ENCODE assay signal across 15 cellular contexts in genomic region chr4:1471443-1472147, GRCh38.
DNase-seq lines count a peak whose midpoint lies in the region; ATAC-seq and TF ChIP-seq lines count a peak whose summit lies in the region.
"Had no signal": no experiment of that assay in that cellular context is flagged by ENCODE, and none has a peak within 500 bp of the region (broad histone marks: within the 10 kb centered on the region; RNA-seq: fewer than 3 reads in every experiment).

No MANE protein-coding gene starts in this region.

- no peak overlapping the region for H3K4ac ChIP-seq in neuronal stem cell (ENCODE audit: low read length)

- H3K27me3 Mint-ChIP-seq in activated B cell treated with CpG ODN at 0.5 μM for 24 hours: peaks cover 15% of the 10 kb centered on the region

- TF ChIP-seq CTCF in HCT116 (IDR thresholded peaks at IDR 0.05 in 2 of 3, conservative IDR thresholded peaks at IDR 0.05 in 1 of 3; ENCODE audit: borderline replicate concordance in 1 of 3, insufficient read depth in 1 of 3, low read depth in 2 of 3, low read length in 2 of 3) (no peak), activated B cell treated with CpG ODN at 0.5 μM for 24 hours (IDR thresholded peaks at IDR 0.05) (no peak)

- H3K4me3 ChIP-seq in HCT116 (replicated peaks in 1 of 2; ENCODE audit: low read depth in 1 of 2, low read length in 2 of 2) (no peak overlapping the region), neuronal stem cell (ENCODE audit: low read length in 2 of 2) (peak overlapping the region in 1 of 2 donors; percentile 36)

- H3K4me2 ChIP-seq in HCT116 (ENCODE audit: low read length) (no peak overlapping the region), neuronal stem cell (ENCODE audit: insufficient read depth, low read length, poor library complexity, severe bottlenecking) (no peak overlapping the region)

- H3K4me3 Mint-ChIP-seq in activated B cell treated with CpG ODN at 0.5 μM for 24 hours: no peak overlapping the region
- H3K4me3 Mint-ChIP-seq: CD8-positive, alpha-beta memory T cell had no signal

- intact Hi-C loops in HCT116 (cut with micrococcal nuclease) (no loop called here), activated B cell treated with CpG ODN at 0.5 μM for 24 hours (cut with micrococcal nuclease) (no loop called here)

- H2BK15ac ChIP-seq in neuronal stem cell (ENCODE audit: low read length): peak overlapping the region; percentile 91

- H3K9me3 ChIP-seq in HCT116 (ENCODE audit: control insufficient read depth in 1 of 2, insufficient read depth in 1 of 2, low read depth in 1 of 2, low read length in 2 of 2): peaks cover 0 to 10% of the 10 kb centered on the region in 2 experiments; a peak in 2 of 4 replicates
- peaks cover 0 to 5% of the 10 kb centered on the region in 2 donors for H3K9me3 ChIP-seq in neuronal stem cell (replicated peaks in 1 of 2; ENCODE audit: control insufficient read depth in 2 of 2, insufficient read depth in 1 of 2, low read depth in 1 of 2, low read length in 2 of 2)

- H2BK12ac ChIP-seq in neuronal stem cell (ENCODE audit: low read length): no peak overlapping the region

- H4K8ac ChIP-seq in neuronal stem cell (ENCODE audit: low read depth, low read length): no peak overlapping the region

- TF ChIP-seq POLR2A in HCT116 (IDR thresholded peaks at IDR 0.05; ENCODE audit: borderline replicate concordance, extremely low read depth, insufficient read depth, insufficient read length): no peak

- H3K23ac ChIP-seq in neuronal stem cell (ENCODE audit: low read depth, low read length, poor library complexity): no peak overlapping the region

- H3K9me2 ChIP-seq in HCT116 (ENCODE audit: insufficient read depth): no peaks in the 10 kb centered on the region

- CTCF ChIA-PET in HCT116 (lab: Charles Lee): no interaction called here
- CTCF ChIA-PET in activated B cell treated with CpG ODN at 0.5 μM for 24 hours (lab: Charles Lee): no interaction called here

- peak overlapping the region; percentile 40 for H3K18ac ChIP-seq in neuronal stem cell (ENCODE audit: low read length)

- H2AFZ ChIP-seq in HCT116 (ENCODE audit: low read depth, low read length, poor library complexity, severe bottlenecking) (no peak overlapping the region), neuronal stem cell (ENCODE audit: low read length) (no peak overlapping the region)

- no peak overlapping the region for H3K9ac ChIP-seq in HCT116 (ENCODE audit: low read length)
- H3K9ac ChIP-seq in neuronal stem cell (ENCODE audit: low read depth, low read length, poor library complexity): no peak overlapping the region

- RAD21 ChIA-PET in HCT116 (lab: Charles Lee; ENCODE audit: low non-redundant PET in 1 of 2, low total read pairs in 2 of 2, uncharacterized antibody in 2 of 2, unreplicated experiment in 2 of 2): no interaction called here

- H2BK120ac ChIP-seq in neuronal stem cell (ENCODE audit: low read depth, low read length): no peak overlapping the region

- POLR2A ChIA-PET in HCT116 (lab: Charles Lee): no interaction called here
- POLR2A ChIA-PET in activated B cell treated with CpG ODN at 0.5 μM for 24 hours (lab: Charles Lee): no interaction called here

- H4K91ac ChIP-seq in neuronal stem cell (ENCODE audit: low read depth, low read length, poor library complexity): no peak overlapping the region

- H3K27me3 ChIP-seq in HCT116 (ENCODE audit: insufficient read depth, low read length): no peaks in the 10 kb centered on the region
- H3K27me3 ChIP-seq in neuronal stem cell (ENCODE audit: control insufficient read depth in 3 of 3, insufficient read depth in 3 of 3, low read depth in 1 of 3, low read length in 3 of 3): no peaks in the 10 kb centered on the region

- ATAC-seq in HCT116 (0 out of 2 replicates have a peak, but pooled peaks have one; percentile 20), activated B cell treated with CpG ODN at 0.5 μM for 24 hours (ENCODE audit: low read depth) (no peak), GM19463 (IDR thresholded peaks at IDR 0.05; ENCODE audit: unreplicated experiment) (no peak), GM21737 (IDR thresholded peaks at IDR 0.05; ENCODE audit: unreplicated experiment) (no peak)
- ATAC-seq: left colon had no signal

- H3K9me3 Mint-ChIP-seq in activated B cell treated with CpG ODN at 0.5 μM for 24 hours: peaks cover 12% of the 10 kb centered on the region

- H3K27ac Mint-ChIP-seq in activated B cell treated with CpG ODN at 0.5 μM for 24 hours: no peak overlapping the region
- H3K27ac Mint-ChIP-seq: CD8-positive, alpha-beta memory T cell had no signal

- TF ChIP-seq RAD21 in HCT116 (IDR thresholded peaks at IDR 0.05; ENCODE audit: low read depth): no peak

- H3K36me3 ChIP-seq in HCT116 (ENCODE audit: control insufficient read depth in 1 of 2, insufficient read depth in 2 of 2, low read length in 2 of 2) (no peaks in the 10 kb centered on the region), neuronal stem cell (replicated peaks in 1 of 2; ENCODE audit: control insufficient read depth in 2 of 2, insufficient read depth in 2 of 2, low read length in 2 of 2) (no peaks in the 10 kb centered on the region)

- H3K27ac ChIP-seq in HCT116 (ENCODE audit: low read depth, low read length) (no peak overlapping the region), neuronal stem cell (replicated peaks; ENCODE audit: low read length) (no peak overlapping the region)
- H3K27ac ChIP-seq: RWPE1 had no signal

- WGBS in neuronal stem cell (ENCODE audit: extremely low coverage in 2 of 2, insufficient read length in 2 of 2, insufficient replicate concordance in 1 of 2), 2 donors: no CpG with 5 or more reads among the region's 55 CpGs

- no TSS peak for BruUV-seq in HCT116 (replicated peaks; lab: Mats Ljungman, UMichigan)

- H2AK5ac ChIP-seq in neuronal stem cell (ENCODE audit: low read depth, low read length): peak overlapping the region; percentile 89

- DNase-seq in activated naive CD4-positive, alpha-beta T cell treated with anti-CD3 and anti-CD28 coated beads, Interleukin-2, amount 50 U/mL, for 16 hours: peak; percentile 10
- no peak for DNase-seq in activated naive CD4-positive, alpha-beta T cell treated with Interleukin-2 at 50 U/mL for 16 hours
- DNase-seq in HCT116 (ENCODE audit: low read depth, low spot score) (no peak), activated B cell treated with CpG ODN at 0.5 μM for 24 hours (peak; percentile 11), neuronal stem cell (ENCODE audit: low spot score) (no peak), SIG-M5 treated with dmso at 0.1 percent for 504 hours (lab: John Stamatoyannopoulos, UW; ENCODE audit: unreplicated experiment) (no peak)
- DNase-seq: CD8-positive, alpha-beta memory T cell; left colon; NCI-H1092 treated with DMSO at 0.1 percent for 48 hours; NCI-H2107; NCI-H774; stimulated activated CD4-positive, alpha-beta T cell treated with anti-CD3 and anti-CD28 coated beads, Interleukin-2, amount 100 ng/mL, for 48 hours had no signal

- H3K79me1 ChIP-seq in neuronal stem cell (ENCODE audit: low read depth, low read length): no peaks in the 10 kb centered on the region

- no peaks in the 10 kb centered on the region for H3K79me2 ChIP-seq in HCT116 (ENCODE audit: insufficient read depth, low read length)

- no peaks in the 10 kb centered on the region for H3K4me1 Mint-ChIP-seq in activated B cell treated with CpG ODN at 0.5 μM for 24 hours
- H3K4me1 Mint-ChIP-seq: CD8-positive, alpha-beta memory T cell had no signal

- H2BK5ac ChIP-seq in neuronal stem cell (ENCODE audit: low read length): no peak overlapping the region

- no peaks in the 10 kb centered on the region for H4K20me1 ChIP-seq in HCT116 (ENCODE audit: insufficient read depth)

- H3K14ac ChIP-seq in neuronal stem cell (ENCODE audit: low read length): no peak overlapping the region

- H3K4me1 ChIP-seq in HCT116 (ENCODE audit: control insufficient read depth in 1 of 2, insufficient read depth in 2 of 2, low read length in 2 of 2) (peaks cover 0 to 8% of the 10 kb centered on the region in 2 experiments; a peak in 1 of 4 replicates), neuronal stem cell (ENCODE audit: control insufficient read depth in 2 of 2, insufficient read depth in 1 of 2, low read depth in 1 of 2, low read length in 2 of 2) (peaks cover 0 to 4% of the 10 kb centered on the region in 2 donors)

- no peaks in the 10 kb centered on the region for H3K36me3 Mint-ChIP-seq in activated B cell treated with CpG ODN at 0.5 μM for 24 hours (ENCODE audit: low read depth)
- H3K36me3 Mint-ChIP-seq: CD8-positive, alpha-beta memory T cell had no signal

TF ChIP-seq in HCT116, 20 proteins besides CTCF, POLR2A, EP300 and RAD21 (continues in another document):
- TF ChIP-seq, protein P1, sequence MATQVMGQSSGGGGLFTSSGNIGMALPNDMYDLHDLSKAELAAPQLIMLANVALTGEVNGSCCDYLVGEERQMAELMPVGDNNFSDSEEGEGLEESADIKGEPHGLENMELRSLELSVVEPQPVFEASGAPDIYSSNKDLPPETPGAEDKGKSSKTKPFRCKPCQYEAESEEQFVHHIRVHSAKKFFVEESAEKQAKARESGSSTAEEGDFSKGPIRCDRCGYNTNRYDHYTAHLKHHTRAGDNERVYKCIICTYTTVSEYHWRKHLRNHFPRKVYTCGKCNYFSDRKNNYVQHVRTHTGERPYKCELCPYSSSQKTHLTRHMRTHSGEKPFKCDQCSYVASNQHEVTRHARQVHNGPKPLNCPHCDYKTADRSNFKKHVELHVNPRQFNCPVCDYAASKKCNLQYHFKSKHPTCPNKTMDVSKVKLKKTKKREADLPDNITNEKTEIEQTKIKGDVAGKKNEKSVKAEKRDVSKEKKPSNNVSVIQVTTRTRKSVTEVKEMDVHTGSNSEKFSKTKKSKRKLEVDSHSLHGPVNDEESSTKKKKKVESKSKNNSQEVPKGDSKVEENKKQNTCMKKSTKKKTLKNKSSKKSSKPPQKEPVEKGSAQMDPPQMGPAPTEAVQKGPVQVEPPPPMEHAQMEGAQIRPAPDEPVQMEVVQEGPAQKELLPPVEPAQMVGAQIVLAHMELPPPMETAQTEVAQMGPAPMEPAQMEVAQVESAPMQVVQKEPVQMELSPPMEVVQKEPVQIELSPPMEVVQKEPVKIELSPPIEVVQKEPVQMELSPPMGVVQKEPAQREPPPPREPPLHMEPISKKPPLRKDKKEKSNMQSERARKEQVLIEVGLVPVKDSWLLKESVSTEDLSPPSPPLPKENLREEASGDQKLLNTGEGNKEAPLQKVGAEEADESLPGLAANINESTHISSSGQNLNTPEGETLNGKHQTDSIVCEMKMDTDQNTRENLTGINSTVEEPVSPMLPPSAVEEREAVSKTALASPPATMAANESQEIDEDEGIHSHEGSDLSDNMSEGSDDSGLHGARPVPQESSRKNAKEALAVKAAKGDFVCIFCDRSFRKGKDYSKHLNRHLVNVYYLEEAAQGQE (IDR thresholded peaks at IDR 0.05; ENCODE audit: low read depth): no peak
- TF ChIP-seq MAX (IDR thresholded peaks at IDR 0.05) (no peak), ZFX (IDR thresholded peaks at IDR 0.05) (no peak), TCF7L2 (IDR thresholded peaks at IDR 0.05; ENCODE audit: borderline replicate concordance, extremely low read depth, insufficient read depth, insufficient read length) (no peak), ZNF274 (IDR thresholded peaks at IDR 0.05; ENCODE audit: low read depth, low read length) (no peak)

Comparison
In these comparisons a context has a peak if more than half of its experiments do, and no peak if none do; other contexts are left out.
1. DNase-seq: peak in activated naive CD4-positive, alpha-beta T cell treated with anti-CD3 and anti-CD28 coated beads, Interleukin-2, amount 50 U/mL, for 16 hours (single experiment) and activated B cell treated with CpG ODN at 0.5 μM for 24 hours (single experiment); none in activated naive CD4-positive, alpha-beta T cell treated with Interleukin-2 at 50 U/mL for 16 hours (single experiment), HCT116 (single experiment), neuronal stem cell (single experiment) and SIG-M5 treated with dmso at 0.1 percent for 504 hours (single experiment).